Comparison of ENCODE assay signal across 8 cellular contexts in genomic region chrX:53088136-53088974, GRCh38. TPM values are rescaled to one million over a fixed set of nuclear protein-coding genes. Genes with fewer than 3 reads are reported as not detected.
DNase-seq lines count a peak whose midpoint lies in the region; ATAC-seq and TF ChIP-seq lines count a peak whose summit lies in the region.

No MANE protein-coding gene starts in this region.

- TF ChIP-seq CTCF in RWPE2 (IDR thresholded peaks at IDR 0.05; ENCODE audit: poor library complexity, severe bottlenecking), result no peak
- no peak for TF ChIP-seq CTCF in heart left ventricle (IDR thresholded peaks at IDR 0.05)
- TF ChIP-seq CTCF in ovary (IDR thresholded peaks at IDR 0.05), result no peak
- TF ChIP-seq CTCF in thoracic aorta (IDR thresholded peaks at IDR 0.05), result no peak

- peaks cover 26% of the 10 kb centered on the region for H3K4me1 Mint-ChIP-seq in activated naive CD8-positive, alpha-beta T cell treated with anti-CD3 and anti-CD28 coated beads, Interleukin-2, amount 10 ng/mL, durations not matched to agents 7 days and 5 days

- 19 to 50% (median 36%) methylated on average over 47 to 51 of the region's 51 CpGs for WGBS in heart left ventricle, 4 donors
- 36 to 47% (median 47%) methylated on average over 51 of the region's 51 CpGs for WGBS in ovary, 3 donors

- no peak for TF ChIP-seq EP300 in ovary (IDR thresholded peaks at IDR 0.05)

- peaks cover 28% of the 10 kb centered on the region for H3K36me3 ChIP-seq in RWPE2 (ENCODE audit: low read depth)
- peaks cover 0 to 28% (median 7%) of the 10 kb centered on the region in 9 donors for H3K36me3 ChIP-seq in heart left ventricle
- H3K36me3 ChIP-seq in ovary, result no peaks in the 10 kb centered on the region
- peaks cover 12% of the 10 kb centered on the region for H3K36me3 ChIP-seq in thoracic aorta

- peak overlapping the region; percentile 86 for H3K27ac Mint-ChIP-seq in activated naive CD8-positive, alpha-beta T cell treated with anti-CD3 and anti-CD28 coated beads, Interleukin-2, amount 10 ng/mL, durations not matched to agents 7 days and 5 days

- intact Hi-C loops in heart left ventricle (cut with DNase I), result loop anchor here in 1 of 10 donors (10.0 kb wide), 1 partner anchor 136 kb away; the partner anchor contains the start of gene KDM5C
- intact Hi-C loops in ovary (cut with DNase I), result loop anchor here in 1 of 4 donors (2.0 kb wide), 1 partner anchor 16 kb away; no protein-coding TSS in a partner anchor

- H3K36me3 Mint-ChIP-seq in activated naive CD8-positive, alpha-beta T cell treated with anti-CD3 and anti-CD28 coated beads, Interleukin-2, amount 10 ng/mL, durations not matched to agents 7 days and 5 days, result peaks cover 6% of the 10 kb centered on the region

- H3K27me3 Mint-ChIP-seq in activated naive CD8-positive, alpha-beta T cell treated with anti-CD3 and anti-CD28 coated beads, Interleukin-2, amount 10 ng/mL, durations not matched to agents 7 days and 5 days, result no peaks in the 10 kb centered on the region

- no peaks in the 10 kb centered on the region for H3K27me3 ChIP-seq in RWPE2 (ENCODE audit: insufficient read depth, poor library complexity, severe bottlenecking)
- peaks cover 0 to 7% (median 0%) of the 10 kb centered on the region in 9 donors for H3K27me3 ChIP-seq in heart left ventricle
- H3K27me3 ChIP-seq in ovary, result no peaks in the 10 kb centered on the region
- H3K27me3 ChIP-seq in thoracic aorta (replicated peaks; ENCODE audit: insufficient read depth), result no peaks in the 10 kb centered on the region

- no peaks in the 10 kb centered on the region for H3K9me3 Mint-ChIP-seq in activated naive CD8-positive, alpha-beta T cell treated with anti-CD3 and anti-CD28 coated beads, Interleukin-2, amount 10 ng/mL, durations not matched to agents 7 days and 5 days

- peak in 1 of 2 donors; percentile 41 for TF ChIP-seq POLR2A in heart left ventricle (IDR thresholded peaks at IDR 0.05)
- TF ChIP-seq POLR2A in ovary (IDR thresholded peaks at IDR 0.05), result peak; percentile 57

- peak; percentile 65 for DNase-seq in DMS114 treated with DMSO at 0.1 percent for 48 hours (lab: John Stamatoyannopoulos, UW; ENCODE audit: unreplicated experiment)
- DNase-seq in RWPE2 (ENCODE audit: low spot score), result peak; percentile 82
- DNase-seq in activated naive CD8-positive, alpha-beta T cell treated with anti-CD3 and anti-CD28 coated beads, Interleukin-2, amount 10 ng/mL, durations not matched to agents 7 days and 5 days, result peak; percentile 63
- DNase-seq in heart left ventricle, result peak; percentile 76 to 88 (median 86)
- DNase-seq in ovary, result peak; percentile 89 to 92 (median 90)
- DNase-seq in thoracic aorta (ENCODE audit: low spot score), result no peak

- POLR2A ChIA-PET in activated naive CD8-positive, alpha-beta T cell treated with anti-CD3 and anti-CD28 coated beads, Interleukin-2, amount 10 ng/mL, durations not matched to agents 7 days and 5 days (lab: Charles Lee), result no interaction called here

- H3K4me3 ChIP-seq in RWPE2 (ENCODE audit: severe bottlenecking) (peak overlapping the region; percentile 22), heart left ventricle (peak overlapping the region in 11 of 12 donors; percentile 20 to 63 (median 50)), ovary (peak overlapping the region; percentile 29), thoracic aorta (peak overlapping the region; percentile 77)

- peak overlapping the region; percentile 87 for H3K4me3 Mint-ChIP-seq in activated naive CD8-positive, alpha-beta T cell treated with anti-CD3 and anti-CD28 coated beads, Interleukin-2, amount 10 ng/mL, durations not matched to agents 7 days and 5 days

- ATAC-seq in HG02852 (IDR thresholded peaks at IDR 0.05; ENCODE audit: unreplicated experiment) (peak; percentile 68), RWPE2 (ENCODE audit: low read depth) (peak; percentile 82), heart left ventricle (peak; percentile 83 to 93 (median 84)), thoracic aorta (ENCODE audit: insufficient number of reproducible peaks, low FRiP score, low read depth) (peak; percentile 80), GM19397 (IDR thresholded peaks at IDR 0.05; ENCODE audit: unreplicated experiment) (no peak)
- ATAC-seq in activated naive CD8-positive, alpha-beta T cell treated with anti-CD3 and anti-CD28 coated beads, Interleukin-2, amount 10 ng/mL, durations not matched to agents 7 days and 5 days (ENCODE audit: low read depth), result peak; percentile 69

- peak overlapping the region; percentile 83 for H3K27ac ChIP-seq in RWPE2 (ENCODE audit: poor library complexity, severe bottlenecking)
- H3K27ac ChIP-seq in heart left ventricle, result peak overlapping the region; percentile 70 to 94 (median 85)
- H3K27ac ChIP-seq in ovary, result peak overlapping the region; percentile 75 to 81
- H3K27ac ChIP-seq in thoracic aorta, result peak overlapping the region; percentile 95 to 96

- peaks cover 2% of the 10 kb centered on the region for H3K4me1 ChIP-seq in RWPE2 (ENCODE audit: insufficient read depth, poor library complexity, severe bottlenecking)
- H3K4me1 ChIP-seq in heart left ventricle, result peaks cover 0 to 29% (median 8%) of the 10 kb centered on the region in 12 donors
- peaks cover 3% of the 10 kb centered on the region for H3K4me1 ChIP-seq in ovary (ENCODE audit: insufficient read depth)
- H3K4me1 ChIP-seq in thoracic aorta (ENCODE audit: control insufficient read depth in 1 of 2, low read depth in 2 of 2), result peaks cover 5 to 47% of the 10 kb centered on the region in 2 donors

- H3K9me3 ChIP-seq in RWPE2 (ENCODE audit: severe bottlenecking) (no peaks in the 10 kb centered on the region), heart left ventricle (no peaks in the 10 kb centered on the region), ovary (no peaks in the 10 kb centered on the region), thoracic aorta (no peaks in the 10 kb centered on the region)

RNA-seq across cellular contexts. Expression of gene KANTR, which starts 5.6 kb away (rescaled TPM):
- total RNA-seq in activated naive CD8-positive, alpha-beta T cell treated with anti-CD3 and anti-CD28 coated beads, Interleukin-2, amount 10 ng/mL, durations not matched to agents 7 days and 5 days, result 10 to 100 TPM; 14.2 to 16.1 TPM
- total RNA-seq in heart left ventricle (1 to 10 TPM; 2.5 to 9.2 (median 6.4) TPM), ovary (10 to 100 TPM; 12.8 to 21.0 (median 15.3) TPM), thoracic aorta (10 to 100 TPM; 25.9 to 28.6 TPM)
- polyA plus RNA-seq in heart left ventricle (1 to 10 TPM; 2.5 to 5.9 TPM), ovary (1 to 10 TPM; 7.5 to 8.4 TPM)

RNA-seq across cellular contexts. Expression of gene TSPYL2, which starts 6.2 kb away (rescaled TPM):
- 10 to 100 TPM; 73.2 to 76.4 TPM for total RNA-seq in activated naive CD8-positive, alpha-beta T cell treated with anti-CD3 and anti-CD28 coated beads, Interleukin-2, amount 10 ng/mL, durations not matched to agents 7 days and 5 days
- 10 to 100 TPM; 17.7 to 72.0 (median 26.2) TPM for total RNA-seq in heart left ventricle
- polyA plus RNA-seq in heart left ventricle, result 100 to 1,000 TPM in 1 of 2 donors, 10 to 100 TPM in 1; 29.7 to 167 TPM
- 100 to 1,000 TPM; 104 to 232 (median 166) TPM for total RNA-seq in ovary
- 100 to 1,000 TPM; 167 to 185 TPM for polyA plus RNA-seq in ovary
- 100 to 1,000 TPM in 1 of 2 donors, 10 to 100 TPM in 1; 83.0 to 117 TPM for total RNA-seq in thoracic aorta

RNA-seq across cellular contexts. Expression of gene GPR173, which starts 39.8 kb away (rescaled TPM):
- under 1 TPM; 0.08 to 0.14 TPM for total RNA-seq in activated naive CD8-positive, alpha-beta T cell treated with anti-CD3 and anti-CD28 coated beads, Interleukin-2, amount 10 ng/mL, durations not matched to agents 7 days and 5 days
- total RNA-seq in heart left ventricle (1 to 10 TPM in 4 of 9 donors, under 1 TPM in 5; 0.32 to 2.6 (median 0.75) TPM), ovary (10 to 100 TPM in 3 of 7 donors, 1 to 10 TPM in 4; 2.9 to 15.6 (median 8.4) TPM), thoracic aorta (1 to 10 TPM; 2.3 to 2.7 TPM)
- polyA plus RNA-seq in heart left ventricle (under 1 TPM; 0.38 to 0.75 TPM), ovary (1 to 10 TPM; 4.0 to 4.1 TPM)

Comparison
In these comparisons a context has a peak if more than half of its experiments do, and no peak if none do; other contexts are left out.
1. H3K4me3 ChIP-seq: peak in every context shown above with its lines; median percentile 77 in thoracic aorta; 50 in heart left ventricle; 29 in ovary; 22 in RWPE2.